22 cellular contexts compared by ENCODE assay signal in genomic region chr17:45820052-45820780, GRCh38. TPM values are rescaled to one million over a fixed set of nuclear protein-coding genes. Genes with fewer than 3 reads are reported as not detected.
A peak's percentile ranks its signal among the peaks of the same experiment; 100 is the strongest.
DNase-seq lines count a peak whose midpoint lies in the region; ATAC-seq and TF ChIP-seq lines count a peak whose summit lies in the region.
"Had no signal": no experiment of that assay in that cellular context is flagged by ENCODE, and none has a peak within 500 bp of the region (broad histone marks: within the 10 kb centered on the region; RNA-seq: fewer than 3 reads in every experiment).

No MANE protein-coding gene starts in this region.

- no peak for TF ChIP-seq EP300 in gastroesophageal sphincter (IDR thresholded peaks at IDR 0.05)

- no peak overlapping the region for H3K4me2 ChIP-seq in neuronal stem cell (ENCODE audit: insufficient read depth, low read length, poor library complexity, severe bottlenecking)
- H3K4me2 ChIP-seq: A549, BLaER1 had no signal

- ATAC-seq in gastroesophageal sphincter (no peak), HG03457 (IDR thresholded peaks at IDR 0.05; ENCODE audit: unreplicated experiment) (no peak), GM19455 (IDR thresholded peaks at IDR 0.05; ENCODE audit: unreplicated experiment) (no peak)
- ATAC-seq: A549, HCT116, HepG2 had no signal

- H3K18ac ChIP-seq in neuronal stem cell (ENCODE audit: low read length): no peak overlapping the region

- H2BK12ac ChIP-seq in neuronal stem cell (ENCODE audit: low read length): no peak overlapping the region

- no peaks in the 10 kb centered on the region for H3K9me3 ChIP-seq in neuronal stem cell (replicated peaks in 1 of 2; ENCODE audit: control insufficient read depth in 2 of 2, insufficient read depth in 1 of 2, low read depth in 1 of 2, low read length in 2 of 2)
- H3K9me3 ChIP-seq in gastroesophageal sphincter: no peaks in the 10 kb centered on the region
- H3K9me3 ChIP-seq: A549, BLaER1 had no signal

- H2BK120ac ChIP-seq in neuronal stem cell (ENCODE audit: low read depth, low read length): no peak overlapping the region

- H3K36me3 ChIP-seq in neuronal stem cell (replicated peaks in 1 of 2; ENCODE audit: control insufficient read depth in 2 of 2, insufficient read depth in 2 of 2, low read length in 2 of 2) (no peaks in the 10 kb centered on the region), gastroesophageal sphincter (no peaks in the 10 kb centered on the region)
- H3K36me3 ChIP-seq: BLaER1 had no signal

- H3K4me1 ChIP-seq in neuronal stem cell (ENCODE audit: control insufficient read depth in 2 of 2, insufficient read depth in 1 of 2, low read depth in 1 of 2, low read length in 2 of 2) (peaks cover 0 to 3% of the 10 kb centered on the region in 2 donors), gastroesophageal sphincter (no peaks in the 10 kb centered on the region)
- H3K4me1 ChIP-seq: A549 had no signal

- in situ Hi-C loops in G401 (cut with HindIII; ENCODE audit: low sequenced_read_pairs): no loop called here

- no peak overlapping the region for H4K8ac ChIP-seq in neuronal stem cell (ENCODE audit: low read depth, low read length)

- H3K9ac ChIP-seq in neuronal stem cell (ENCODE audit: low read depth, low read length, poor library complexity): no peak overlapping the region
- H3K9ac ChIP-seq: BLaER1 had no signal

- H2AFZ ChIP-seq in neuronal stem cell (ENCODE audit: low read length): no peak overlapping the region

- no peak overlapping the region for H2AK5ac ChIP-seq in neuronal stem cell (ENCODE audit: low read depth, low read length)

- DNase-seq in DMS 273 (lab: John Stamatoyannopoulos, UW; ENCODE audit: unreplicated experiment) (peak; percentile 47), DMS 273 treated with DMSO at 0.1 percent for 48 hours (lab: John Stamatoyannopoulos, UW) (no peak), G401 (ENCODE audit: low spot score) (peak; percentile 90), caudate nucleus (lab: John Stamatoyannopoulos, UW) (peak in 1 of 61 donors; percentile 74), neuronal stem cell (ENCODE audit: low spot score) (no peak)
- DNase-seq: AML-193; CD4-positive, alpha-beta memory T cell; DMS53; DND-41; EL; GOT3; H7 had no signal

- H3K4ac ChIP-seq in neuronal stem cell (ENCODE audit: low read length): no peak overlapping the region

- H3K79me1 ChIP-seq in neuronal stem cell (ENCODE audit: low read depth, low read length): no peaks in the 10 kb centered on the region

- no peak overlapping the region for H2BK15ac ChIP-seq in neuronal stem cell (ENCODE audit: low read length)

- H3K27me3 ChIP-seq in neuronal stem cell (ENCODE audit: control insufficient read depth in 3 of 3, insufficient read depth in 3 of 3, low read depth in 1 of 3, low read length in 3 of 3) (peaks cover 0 to 6% (median 0%) of the 10 kb centered on the region in 3 experiments), gastroesophageal sphincter (peaks cover 27% of the 10 kb centered on the region)
- H3K27me3 ChIP-seq: BLaER1 had no signal

- no peak for TF ChIP-seq POLR2A in gastroesophageal sphincter (IDR thresholded peaks at IDR 0.05)

- TF ChIP-seq CTCF in gastroesophageal sphincter (IDR thresholded peaks at IDR 0.05): no peak

- H3K27ac ChIP-seq in caudate nucleus (ENCODE audit: low read depth, low read length): peak overlapping the region; percentile 0
- no peak overlapping the region for H3K27ac ChIP-seq in neuronal stem cell (replicated peaks; ENCODE audit: low read length)
- no peak overlapping the region for H3K27ac ChIP-seq in gastroesophageal sphincter
- H3K27ac ChIP-seq: 22Rv1, A549, BLaER1 had no signal

- H4K91ac ChIP-seq in neuronal stem cell (ENCODE audit: low read depth, low read length, poor library complexity): no peak overlapping the region

- no peak overlapping the region for H3K4me3 ChIP-seq in neuronal stem cell (ENCODE audit: low read length in 2 of 2)
- H3K4me3 ChIP-seq in gastroesophageal sphincter: no peak overlapping the region
- H3K4me3 ChIP-seq: A549, BLaER1 had no signal

- H3K14ac ChIP-seq in neuronal stem cell (ENCODE audit: low read length): peak overlapping the region; percentile 89

- H3K23ac ChIP-seq in neuronal stem cell (ENCODE audit: low read depth, low read length, poor library complexity): no peak overlapping the region

- H2BK5ac ChIP-seq in neuronal stem cell (ENCODE audit: low read length): no peak overlapping the region

- no CpG with 5 or more reads among the region's 6 CpGs for WGBS in neuronal stem cell (ENCODE audit: extremely low coverage in 2 of 2, insufficient read length in 2 of 2, insufficient replicate concordance in 1 of 2), 2 donors
- WGBS in gastroesophageal sphincter (ENCODE audit: low coverage in 1 of 2), 2 donors: 0 to 100% methylated on average over 1 to 2 of the region's 6 CpGs

RNA-seq across cellular contexts. Expression of gene SPPL2C, which starts 24.5 kb away (rescaled TPM):
- not detected in 2 replicates for total RNA-seq in G401 (2014; rRNA removed; shearing (Covaris generic))
- polyA plus RNA-seq in neuronal stem cell (2013, experiment 1 of 2): not detected
- polyA plus RNA-seq in neuronal stem cell (2013, experiment 2 of 2): not detected
- not detected for total RNA-seq in gastroesophageal sphincter
- total RNA-seq: CD4-positive, alpha-beta memory T cell; H7; HepG2 had no signal
- polyA plus RNA-seq: A549; CD14-positive monocyte; CD4-positive, alpha-beta memory T cell; HepG2; IgD-negative memory B cell had no signal

RNA-seq across cellular contexts. Expression of gene CRHR1, which starts 36.1 kb away (rescaled TPM):
- not detected in 2 replicates for total RNA-seq in G401 (2014; rRNA removed; shearing (Covaris generic))
- 2.5 TPM for polyA plus RNA-seq in neuronal stem cell (2013, experiment 1 of 2)
- 2.4 TPM for polyA plus RNA-seq in neuronal stem cell (2013, experiment 2 of 2)
- under 1 TPM in 3 of 4 donors, not detected in 1; 0.10 to 0.54 (median 0.35) TPM for total RNA-seq in gastroesophageal sphincter
- total RNA-seq: CD4-positive, alpha-beta memory T cell; HepG2 had no signal
- polyA plus RNA-seq: CD14-positive monocyte; CD4-positive, alpha-beta memory T cell; HepG2; IgD-negative memory B cell had no signal

Comparison
In these comparisons a context has a peak if more than half of its experiments do, and no peak if none do; other contexts are left out.
1. DNase-seq: peak in DMS 273 (single experiment) and G401 (single experiment); none in DMS 273 treated with DMSO at 0.1 percent for 48 hours (single experiment) and neuronal stem cell (single experiment).